ENCODE assay signal across 8 cellular contexts in genomic region chr22:36775589-36775965, GRCh38. TPM values are rescaled to one million over a fixed set of nuclear protein-coding genes. Genes with fewer than 3 reads are reported as not detected.
DNase-seq lines count a peak whose midpoint lies in the region; ATAC-seq, FAIRE-seq and TF ChIP-seq lines count a peak whose summit lies in the region.

No MANE protein-coding gene starts in this region.

- DNase-seq in GM10248 (ENCODE audit: extremely low spot score) (peak; percentile 37), bronchial epithelial cell (ENCODE audit: low read depth) (no peak), left lobe of liver (ENCODE audit: low spot score) (peak; percentile 60), AG08395 (ENCODE audit: low spot score) (no peak)
- peak; percentile 32 for DNase-seq in stimulated activated CD4-positive, alpha-beta T cell treated with anti-CD3 and anti-CD28 coated beads, Interleukin-4, amount 100 ng/mL, for 24 hours

- H3K27me3 ChIP-seq in bronchial epithelial cell (ENCODE audit: control insufficient read depth, insufficient read depth, low read length) = no peaks in the 10 kb centered on the region

- peak overlapping the region; percentile 59 for H3K4me3 ChIP-seq in bronchial epithelial cell (ENCODE audit: low read depth, low read length)

- TF ChIP-seq CTCF in GM10248 (IDR thresholded peaks at IDR 0.05; ENCODE audit: control extremely low read depth, extremely low read depth, low read depth, missing control alignments) (no peak), bronchial epithelial cell (IDR thresholded peaks at IDR 0.05; ENCODE audit: insufficient read depth, low read length, severe bottlenecking) (no peak)

- POLR2A ChIA-PET in GM10248 (lab: Yijun Ruan, JAX) = interaction anchor here (0.5 to 0.9 kb wide), 4 partner anchors 11 to 355 kb away, joined by 3 read pairs; no protein-coding TSS in a partner anchor

- H3K36me3 ChIP-seq in bronchial epithelial cell (ENCODE audit: control insufficient read depth, insufficient read depth, low read length) = no peaks in the 10 kb centered on the region

- ATAC-seq in HG02973 (IDR thresholded peaks at IDR 0.05; ENCODE audit: unreplicated experiment) (peak; percentile 3), SK-N-SH treated with all-trans-retinoic acid at 6 μM for 48 hours (peak; percentile 12), left lobe of liver (peak; percentile 13), GM21390 (IDR thresholded peaks at IDR 0.05; ENCODE audit: unreplicated experiment) (no peak)

- no peak for FAIRE-seq in bronchial epithelial cell (lab: Jason Lieb, UNC)

- CTCF ChIA-PET in GM10248 (lab: Yijun Ruan, JAX) = interaction anchor here (0.8 to 21.5 kb wide), 12 partner anchors 8 to 425 kb away, joined by 3 to 164 read pairs (median 4); no protein-coding TSS in a partner anchor

TF ChIP-seq in SK-N-SH treated with all-trans-retinoic acid at 6 μM for 48 hours, 23 proteins besides CTCF, POLR2A, EP300 and RAD21:
- TF ChIP-seq ISL1 (CRISPR knock-in tag; IDR thresholded peaks at IDR 0.05) (no peak), GLIS3 (CRISPR knock-in tag; IDR thresholded peaks at IDR 0.05) (no peak), RARB (CRISPR knock-in tag; IDR thresholded peaks at IDR 0.05) (no peak), ARNTL (CRISPR knock-in tag; IDR thresholded peaks at IDR 0.05; ENCODE audit: borderline replicate concordance, low read depth) (no peak), ZC3H10 (CRISPR knock-in tag; IDR thresholded peaks at IDR 0.05) (no peak), ZFP30 (CRISPR knock-in tag; IDR thresholded peaks at IDR 0.05) (no peak), BACH2 (CRISPR knock-in tag; IDR thresholded peaks at IDR 0.05; ENCODE audit: borderline replicate concordance) (no peak), TOX (CRISPR knock-in tag; IDR thresholded peaks at IDR 0.05; ENCODE audit: borderline replicate concordance) (no peak), CSRNP3 (CRISPR knock-in tag; IDR thresholded peaks at IDR 0.05) (no peak), ZNF8 (CRISPR knock-in tag; IDR thresholded peaks at IDR 0.05) (no peak), OSR1 (CRISPR knock-in tag; IDR thresholded peaks at IDR 0.05) (no peak), ZNF70 (CRISPR knock-in tag; IDR thresholded peaks at IDR 0.05) (no peak), ZNF565 (CRISPR knock-in tag; conservative IDR thresholded peaks at IDR 0.05; ENCODE audit: low read depth) (no peak), PPARA (CRISPR knock-in tag; IDR thresholded peaks at IDR 0.05; ENCODE audit: borderline replicate concordance) (no peak), POU6F1 (CRISPR knock-in tag; IDR thresholded peaks at IDR 0.05; ENCODE audit: borderline replicate concordance, low read depth) (no peak), ZFP3 (CRISPR knock-in tag; IDR thresholded peaks at IDR 0.05) (no peak), SNAI2 (CRISPR knock-in tag; IDR thresholded peaks at IDR 0.05) (no peak)
- TF ChIP-seq, protein P1, sequence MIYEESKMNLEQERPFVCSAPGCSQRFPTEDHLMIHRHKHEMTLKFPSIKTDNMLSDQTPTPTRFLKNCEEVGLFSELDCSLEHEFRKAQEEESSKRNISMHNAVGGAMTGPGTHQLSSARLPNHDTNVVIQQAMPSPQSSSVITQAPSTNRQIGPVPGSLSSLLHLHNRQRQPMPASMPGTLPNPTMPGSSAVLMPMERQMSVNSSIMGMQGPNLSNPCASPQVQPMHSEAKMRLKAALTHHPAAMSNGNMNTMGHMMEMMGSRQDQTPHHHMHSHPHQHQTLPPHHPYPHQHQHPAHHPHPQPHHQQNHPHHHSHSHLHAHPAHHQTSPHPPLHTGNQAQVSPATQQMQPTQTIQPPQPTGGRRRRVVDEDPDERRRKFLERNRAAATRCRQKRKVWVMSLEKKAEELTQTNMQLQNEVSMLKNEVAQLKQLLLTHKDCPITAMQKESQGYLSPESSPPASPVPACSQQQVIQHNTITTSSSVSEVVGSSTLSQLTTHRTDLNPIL (CRISPR knock-in tag; IDR thresholded peaks at IDR 0.05; ENCODE audit: low read depth) = no peak
- TF ChIP-seq, protein P2, sequence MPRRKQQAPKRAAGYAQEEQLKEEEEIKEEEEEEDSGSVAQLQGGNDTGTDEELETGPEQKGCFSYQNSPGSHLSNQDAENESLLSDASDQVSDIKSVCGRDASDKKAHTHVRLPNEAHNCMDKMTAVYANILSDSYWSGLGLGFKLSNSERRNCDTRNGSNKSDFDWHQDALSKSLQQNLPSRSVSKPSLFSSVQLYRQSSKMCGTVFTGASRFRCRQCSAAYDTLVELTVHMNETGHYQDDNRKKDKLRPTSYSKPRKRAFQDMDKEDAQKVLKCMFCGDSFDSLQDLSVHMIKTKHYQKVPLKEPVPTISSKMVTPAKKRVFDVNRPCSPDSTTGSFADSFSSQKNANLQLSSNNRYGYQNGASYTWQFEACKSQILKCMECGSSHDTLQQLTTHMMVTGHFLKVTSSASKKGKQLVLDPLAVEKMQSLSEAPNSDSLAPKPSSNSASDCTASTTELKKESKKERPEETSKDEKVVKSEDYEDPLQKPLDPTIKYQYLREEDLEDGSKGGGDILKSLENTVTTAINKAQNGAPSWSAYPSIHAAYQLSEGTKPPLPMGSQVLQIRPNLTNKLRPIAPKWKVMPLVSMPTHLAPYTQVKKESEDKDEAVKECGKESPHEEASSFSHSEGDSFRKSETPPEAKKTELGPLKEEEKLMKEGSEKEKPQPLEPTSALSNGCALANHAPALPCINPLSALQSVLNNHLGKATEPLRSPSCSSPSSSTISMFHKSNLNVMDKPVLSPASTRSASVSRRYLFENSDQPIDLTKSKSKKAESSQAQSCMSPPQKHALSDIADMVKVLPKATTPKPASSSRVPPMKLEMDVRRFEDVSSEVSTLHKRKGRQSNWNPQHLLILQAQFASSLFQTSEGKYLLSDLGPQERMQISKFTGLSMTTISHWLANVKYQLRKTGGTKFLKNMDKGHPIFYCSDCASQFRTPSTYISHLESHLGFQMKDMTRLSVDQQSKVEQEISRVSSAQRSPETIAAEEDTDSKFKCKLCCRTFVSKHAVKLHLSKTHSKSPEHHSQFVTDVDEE (CRISPR knock-in tag; IDR thresholded peaks at IDR 0.05) = no peak
- TF ChIP-seq, protein P3, sequence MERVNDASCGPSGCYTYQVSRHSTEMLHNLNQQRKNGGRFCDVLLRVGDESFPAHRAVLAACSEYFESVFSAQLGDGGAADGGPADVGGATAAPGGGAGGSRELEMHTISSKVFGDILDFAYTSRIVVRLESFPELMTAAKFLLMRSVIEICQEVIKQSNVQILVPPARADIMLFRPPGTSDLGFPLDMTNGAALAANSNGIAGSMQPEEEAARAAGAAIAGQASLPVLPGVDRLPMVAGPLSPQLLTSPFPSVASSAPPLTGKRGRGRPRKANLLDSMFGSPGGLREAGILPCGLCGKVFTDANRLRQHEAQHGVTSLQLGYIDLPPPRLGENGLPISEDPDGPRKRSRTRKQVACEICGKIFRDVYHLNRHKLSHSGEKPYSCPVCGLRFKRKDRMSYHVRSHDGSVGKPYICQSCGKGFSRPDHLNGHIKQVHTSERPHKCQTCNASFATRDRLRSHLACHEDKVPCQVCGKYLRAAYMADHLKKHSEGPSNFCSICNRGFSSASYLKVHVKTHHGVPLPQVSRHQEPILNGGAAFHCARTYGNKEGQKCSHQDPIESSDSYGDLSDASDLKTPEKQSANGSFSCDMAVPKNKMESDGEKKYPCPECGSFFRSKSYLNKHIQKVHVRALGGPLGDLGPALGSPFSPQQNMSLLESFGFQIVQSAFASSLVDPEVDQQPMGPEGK (CRISPR knock-in tag; IDR thresholded peaks at IDR 0.05; ENCODE audit: borderline replicate concordance) = no peak
TF ChIP-seq in SK-N-SH treated with all-trans-retinoic acid at 6 μM for 48 hours: peak in this region for 0.

RNA-seq across cellular contexts. Expression of gene IFT27, which starts 0.3 kb away (rescaled TPM):
- total RNA-seq in bronchial epithelial cell (10.8 and 15.5 TPM in 2 replicates), left lobe of liver (14.9 TPM)

RNA-seq across cellular contexts. Expression of gene PVALB, which starts 41.3 kb away (rescaled TPM):
- total RNA-seq in bronchial epithelial cell = not detected in 2 replicates
- total RNA-seq in left lobe of liver = 0.81 TPM

Comparison
In these comparisons a context has a peak if more than half of its experiments do, and no peak if none do; other contexts are left out.
1. DNase-seq: peak in GM10248 (single experiment), left lobe of liver (single experiment) and stimulated activated CD4-positive, alpha-beta T cell treated with anti-CD3 and anti-CD28 coated beads, Interleukin-4, amount 100 ng/mL, for 24 hours (single experiment); none in bronchial epithelial cell (single experiment) and AG08395 (single experiment).